Comparison of ENCODE assay signal across 4 cellular contexts in genomic region chr9:133923608-133924007, GRCh38.
A peak's percentile ranks its signal among the peaks of the same experiment; 100 is the strongest.
DNase-seq lines count a peak whose midpoint lies in the region; ATAC-seq, FAIRE-seq and TF ChIP-seq lines count a peak whose summit lies in the region.
"Not testable (repeated sequence)": the region's sequence is repeated elsewhere in the genome, so short reads cannot be mapped to it uniquely, and the experiment has no call there.

No MANE protein-coding gene starts in this region.

- H4K20me1 ChIP-seq in K562 (replicated peaks; ENCODE audit: control insufficient read depth, insufficient read depth, low read length), result peaks cover 16% of the 10 kb centered on the region; the same call in 1 of the 2 replicates

- not testable (repeated sequence) for H3K9me3 ChIP-seq in HEK293 (ENCODE audit: control insufficient read depth, insufficient read depth, low read depth, low read length); K562 (replicated peaks; ENCODE audit: control insufficient read depth, insufficient read depth, low read depth, low read length)

- H3K4me2 ChIP-seq in K562 (ENCODE audit: insufficient read depth, low read length), result not testable (repeated sequence)

- peaks cover 33 to 37% (median 34%) of the 10 kb centered on the region in 3 donors for H3K4me1 Mint-ChIP-seq in IgD-negative memory B cell
- H3K4me1 Mint-ChIP-seq in type B pancreatic cell (ENCODE audit: unreplicated experiment), result peaks cover 20% of the 10 kb centered on the region

- not testable (repeated sequence) for H3K9me1 ChIP-seq in K562 (ENCODE audit: control insufficient read depth, insufficient read depth, low read length)

- POLR2A ChIA-PET in HEK293 (lab: Yijun Ruan, JAX); K562 (lab: Yijun Ruan, JAX): not testable (repeated sequence)

- H2AFZ ChIP-seq in K562 (ENCODE audit: low read depth, low read length), result not testable (repeated sequence)

- FAIRE-seq in K562 (lab: Jason Lieb, UNC), result not testable (repeated sequence)

- peaks cover 0 to 52% of the 10 kb centered on the region in 2 experiments; a peak in 4 of 5 replicates for H3K27me3 ChIP-seq in K562 (ENCODE audit: control insufficient read depth in 2 of 2, insufficient read depth in 2 of 2, low read length in 2 of 2)

- not testable (repeated sequence) for BruUV-seq in K562 (replicated peaks; lab: Mats Ljungman, UMichigan)

- H3K4me1 ChIP-seq in HEK293 (ENCODE audit: control insufficient read depth, insufficient read depth, low read length); K562 (replicated peaks in 1 of 2; ENCODE audit: control insufficient read depth in 2 of 2, insufficient read depth in 2 of 2, low read length in 2 of 2): not testable (repeated sequence)

- H3K9ac ChIP-seq in K562 (ENCODE audit: insufficient read depth in 1 of 2, low read depth in 2 of 2, low read length in 2 of 2), result not testable (repeated sequence)

- DNase-seq in K562 (ENCODE audit: extremely low read depth in 1 of 4, low spot score in 3 of 4); type B pancreatic cell (ENCODE audit: extremely low spot score, unreplicated experiment): not testable (repeated sequence)

- not testable (repeated sequence) for TF ChIP-seq POLR2A in K562 (conservative IDR thresholded peaks at IDR 0.05)

- not testable (repeated sequence) for ATAC-seq in K562

- H3K36me3 ChIP-seq in HEK293 (ENCODE audit: control insufficient read depth in 2 of 2, insufficient read depth in 1 of 2, low read length in 2 of 2); K562 (ENCODE audit: control insufficient read depth, insufficient read depth, low read length): not testable (repeated sequence)

- H3K4me3 ChIP-seq in HEK293 (ENCODE audit: low read depth, low read length); K562: not testable (repeated sequence)

- not testable (repeated sequence) for H3K27me3 Mint-ChIP-seq in IgD-negative memory B cell, type B pancreatic cell

- not testable (repeated sequence) for TF ChIP-seq CTCF in HEK293 (tag by site-specific recombination; IDR thresholded peaks at IDR 0.05); K562 (IDR thresholded peaks at IDR 0.05 in 2 of 3, conservative IDR thresholded peaks at IDR 0.05 in 1 of 3; ENCODE audit: insufficient read depth in 2 of 3, low read depth in 1 of 3, low read length in 3 of 3); type B pancreatic cell (conservative IDR thresholded peaks at IDR 0.05)

- H3K79me2 ChIP-seq in K562 (ENCODE audit: control insufficient read depth, insufficient read depth, low read length), result not testable (repeated sequence)

- intact Hi-C loops in K562 (cut with micrococcal nuclease), result not testable (repeated sequence)

- 10% methylated on average over 2 of the region's 2 CpGs for WGBS in K562 (ENCODE audit: insufficient coverage, low coverage, missing lambda C conversion rate)

- TF ChIP-seq RAD21 in K562 (CRISPR knock-in tag; conservative IDR thresholded peaks at IDR 0.05 in 1 of 2, IDR thresholded peaks at IDR 0.05 in 1 of 2), result not testable (repeated sequence)

- H3K27ac ChIP-seq in HEK293 (ENCODE audit: extremely low read depth, low read depth, low read length); K562 (ENCODE audit: extremely low read depth, low read depth, low read length): not testable (repeated sequence)

- CTCF ChIA-PET in HEK293 (lab: Yijun Ruan, JAX), result interaction anchor here (0.9 kb wide), 1 partner anchor 70 kb away, joined by 3 read pairs; no protein-coding TSS in a partner anchor
- CTCF ChIA-PET in K562 (lab: Yijun Ruan, JAX; ENCODE audit: low intra/inter-chr PET ratio), result not testable (repeated sequence)

- TF ChIP-seq EP300 in K562 (IDR thresholded peaks at IDR 0.05; ENCODE audit: low read length), result not testable (repeated sequence)

- in situ Hi-C loops in K562 (cut with MboI), result not testable (repeated sequence)

- H3K27ac Mint-ChIP-seq in IgD-negative memory B cell, result peak overlapping the region in 2 of 3 donors; percentile 30 to 35
- peak overlapping the region; percentile 14 for H3K27ac Mint-ChIP-seq in type B pancreatic cell

- not testable (repeated sequence) for H3K36me3 Mint-ChIP-seq in IgD-negative memory B cell, type B pancreatic cell

- not testable (repeated sequence) for H3K4me3 Mint-ChIP-seq in IgD-negative memory B cell, type B pancreatic cell

- H3K9me3 Mint-ChIP-seq in IgD-negative memory B cell, type B pancreatic cell: not testable (repeated sequence)

TF ChIP-seq in HEK293, 187 proteins besides CTCF, POLR2A, EP300 and RAD21:
- TF ChIP-seq ZNF580 (tag by site-specific recombination; IDR thresholded peaks at IDR 0.05) (peak; percentile 76), ZNF146 (tag by site-specific recombination; IDR thresholded peaks at IDR 0.05) (peak; percentile 98)

TF ChIP-seq in K562, 482 proteins besides CTCF, POLR2A, EP300 and RAD21:
- TF ChIP-seq BCOR (IDR thresholded peaks at IDR 0.05), result 0 out of 2 replicates have a peak, but pooled peaks have one; percentile 14
